In the genomic region with DNA sequence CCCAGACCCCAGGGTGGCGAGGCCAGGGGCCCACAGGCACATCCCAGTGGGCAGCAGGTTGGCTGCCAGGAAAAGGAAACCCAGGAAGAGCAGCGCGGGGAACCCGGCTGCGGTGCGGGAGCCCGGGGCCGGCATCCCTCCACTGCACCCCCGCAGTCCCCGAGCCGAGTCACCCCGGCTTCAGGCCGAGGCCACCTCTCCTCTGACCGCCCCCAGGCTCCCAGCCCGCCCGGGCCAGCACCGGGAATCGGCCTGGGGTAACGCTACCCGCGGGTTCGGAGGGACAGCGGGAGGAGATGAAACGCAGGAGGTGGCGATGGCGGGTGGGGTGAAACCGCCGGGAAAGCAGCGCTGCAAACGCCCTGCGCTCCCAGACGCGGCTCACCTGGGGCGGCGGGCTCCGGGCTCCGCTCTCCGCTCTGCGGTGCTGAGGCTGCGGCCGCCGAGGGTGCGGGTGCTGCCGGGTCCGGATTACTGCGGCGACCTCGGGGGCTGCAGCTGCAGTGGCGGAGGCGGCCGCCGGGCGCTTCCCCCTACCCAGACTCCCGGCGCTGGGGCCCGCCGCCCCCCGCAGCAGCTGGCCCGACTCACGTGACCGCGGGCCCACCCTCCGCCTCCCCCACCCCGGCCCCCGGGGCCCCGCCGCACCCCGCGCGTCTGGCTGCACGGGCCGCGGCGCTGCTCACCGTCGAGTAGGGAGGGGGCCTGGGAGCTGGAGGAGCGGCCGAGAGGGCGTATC, we compare ENCODE assay signal across 8 cellular contexts. TPM values are rescaled to one million over a fixed set of nuclear protein-coding genes. Genes with fewer than 3 reads are reported as not detected.
A peak's percentile ranks its signal among the peaks of the same experiment; 100 is the strongest.
DNase-seq lines count a peak whose midpoint lies in the region; ATAC-seq and TF ChIP-seq lines count a peak whose summit lies in the region.

A gene with protein sequence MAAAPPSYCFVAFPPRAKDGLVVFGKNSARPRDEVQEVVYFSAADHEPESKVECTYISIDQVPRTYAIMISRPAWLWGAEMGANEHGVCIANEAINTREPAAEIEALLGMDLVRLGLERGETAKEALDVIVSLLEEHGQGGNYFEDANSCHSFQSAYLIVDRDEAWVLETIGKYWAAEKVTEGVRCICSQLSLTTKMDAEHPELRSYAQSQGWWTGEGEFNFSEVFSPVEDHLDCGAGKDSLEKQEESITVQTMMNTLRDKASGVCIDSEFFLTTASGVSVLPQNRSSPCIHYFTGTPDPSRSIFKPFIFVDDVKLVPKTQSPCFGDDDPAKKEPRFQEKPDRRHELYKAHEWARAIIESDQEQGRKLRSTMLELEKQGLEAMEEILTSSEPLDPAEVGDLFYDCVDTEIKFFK (minus strand): TSS at position 545 of the 739 bp plus-strand sequence. CDS start 20,734 bp downstream, outside the sequence.

- no TSS peak for BruUV-seq in A673 (replicated peaks; lab: Mats Ljungman, UMichigan)

- CTCF ChIA-PET in A673 (lab: Charles Lee) = interaction anchor here (0.6 kb wide), 1 partner anchor 1033 kb away, joined by 6 read pairs; no protein-coding TSS in a partner anchor

- TF ChIP-seq POLR2A in GM18505 (IDR thresholded peaks at IDR 0.05; ENCODE audit: borderline replicate concordance, extremely low read depth, insufficient read depth, insufficient read length) (peak; percentile 71), heart left ventricle (IDR thresholded peaks at IDR 0.05) (no peak), ovary (IDR thresholded peaks at IDR 0.05) (no peak)

- peak within 1 kb of the TSS; percentile 77 for H3K9ac ChIP-seq in OCI-LY3 (ENCODE audit: low read length)
- H3K9ac ChIP-seq in adipocyte (ENCODE audit: low read length) = peak within 1 kb of the TSS; percentile 96

- H3K27ac ChIP-seq in A673 (ENCODE audit: low read depth, low read length, poor library complexity, severe bottlenecking) (peak within 1 kb of the TSS; percentile 93), OCI-LY3 (ENCODE audit: low read length) (no peak within 1 kb of the TSS), heart left ventricle (peak within 1 kb of the TSS; percentile 43 to 91 (median 80)), ovary (peak within 1 kb of the TSS; percentile 86 to 89)

- H3K4me3 ChIP-seq in A673 (ENCODE audit: low read depth, low read length, poor library complexity, severe bottlenecking) = peak within 1 kb of the TSS; percentile 100
- H3K4me3 ChIP-seq in OCI-LY3 (ENCODE audit: low read length) = peak within 1 kb of the TSS; percentile 95
- peak within 1 kb of the TSS; percentile 92 for H3K4me3 ChIP-seq in adipocyte (ENCODE audit: low read length)
- peak within 1 kb of the TSS; percentile 47 to 97 (median 88) for H3K4me3 ChIP-seq in heart left ventricle
- peak within 1 kb of the TSS; percentile 65 for H3K4me3 ChIP-seq in ovary

- TF ChIP-seq CTCF in A673 (conservative IDR thresholded peaks at IDR 0.05; ENCODE audit: low read depth, low read length) (no peak), OCI-LY3 (IDR thresholded peaks at IDR 0.05; ENCODE audit: low read depth, low read length) (no peak), heart left ventricle (IDR thresholded peaks at IDR 0.05) (no peak), ovary (IDR thresholded peaks at IDR 0.05) (peak in 1 of 3 donors; percentile 18)

- intact Hi-C loops in A673 (cut with micrococcal nuclease; ENCODE audit: unreplicated experiment) = loop anchor here (2.0 kb wide), 1 partner anchor 37 kb away; a partner anchor contains a TSS
- intact Hi-C loops in heart left ventricle (cut with DNase I) = loop anchor here in 1 of 10 donors (5.0 kb wide), 1 partner anchor 38 kb away; a partner anchor contains a TSS
- intact Hi-C loops in ovary (cut with DNase I) = no loop called here

- no peaks in the 10 kb centered on the region for H4K20me1 ChIP-seq in OCI-LY3 (ENCODE audit: insufficient read depth, low read length)

- H3K9me3 ChIP-seq in A673 (ENCODE audit: low read depth, low read length, poor library complexity, severe bottlenecking) (peaks cover 10% of the 10 kb centered on the region), OCI-LY3 (ENCODE audit: insufficient read depth, low read length) (no peaks in the 10 kb centered on the region; the same call in 1 of the 2 replicates), adipocyte (ENCODE audit: control insufficient read depth, low read length) (peaks cover 11% of the 10 kb centered on the region), heart left ventricle (peaks cover 0 to 24% (median 15%) of the 10 kb centered on the region in 12 donors), ovary (no peaks in the 10 kb centered on the region)

- H3K27me3 ChIP-seq in A673 (replicated peaks; ENCODE audit: insufficient read depth, low read depth, low read length, poor library complexity) = no peaks in the 10 kb centered on the region
- H3K27me3 ChIP-seq in OCI-LY3 (ENCODE audit: low read depth, low read length) = no peaks in the 10 kb centered on the region
- no peaks in the 10 kb centered on the region for H3K27me3 ChIP-seq in adipocyte (replicated peaks; ENCODE audit: control insufficient read depth, insufficient read depth, low read length)
- peaks cover 0 to 24% (median 0%) of the 10 kb centered on the region in 9 donors for H3K27me3 ChIP-seq in heart left ventricle
- no peaks in the 10 kb centered on the region for H3K27me3 ChIP-seq in ovary

- POLR2A ChIA-PET in A673 (lab: Charles Lee; ENCODE audit: low non-redundant PET) = interaction anchor here (0.6 kb wide), 1 partner anchor 813 kb away, joined by 15 read pairs; no protein-coding TSS in a partner anchor

- ATAC-seq in GM18505 (IDR thresholded peaks at IDR 0.05; ENCODE audit: unreplicated experiment) = peak; percentile 44
- ATAC-seq in HG02981 (IDR thresholded peaks at IDR 0.05; ENCODE audit: unreplicated experiment) = peak; percentile 41
- peak in 3 of 4 donors; percentile 38 to 75 (median 69) for ATAC-seq in heart left ventricle

- no peaks in the 10 kb centered on the region for H3K36me3 ChIP-seq in A673 (ENCODE audit: insufficient read depth, low read length, poor library complexity, severe bottlenecking)
- no peaks in the 10 kb centered on the region for H3K36me3 ChIP-seq in OCI-LY3 (replicated peaks; ENCODE audit: low read depth, low read length)
- H3K36me3 ChIP-seq in adipocyte (ENCODE audit: control insufficient read depth, insufficient read depth, low read length, severe bottlenecking) = no peaks in the 10 kb centered on the region
- H3K36me3 ChIP-seq in heart left ventricle = no peaks in the 10 kb centered on the region
- H3K36me3 ChIP-seq in ovary = no peaks in the 10 kb centered on the region

- H3K4me1 ChIP-seq in A673 (ENCODE audit: insufficient read depth, low read length, poor library complexity, severe bottlenecking) (peaks cover 16% of the 10 kb centered on the region), OCI-LY3 (ENCODE audit: low read length) (peaks cover 30% of the 10 kb centered on the region), adipocyte (ENCODE audit: control insufficient read depth, insufficient read depth, low read length) (peaks cover 23% of the 10 kb centered on the region), heart left ventricle (peaks cover 0 to 19% (median 3%) of the 10 kb centered on the region in 12 donors), ovary (ENCODE audit: insufficient read depth) (peaks cover 9% of the 10 kb centered on the region)

- peaks cover 12% of the 10 kb centered on the region for H3K79me2 ChIP-seq in OCI-LY3 (ENCODE audit: low read length)

- H3K4me2 ChIP-seq in OCI-LY3 (ENCODE audit: low read length) = peak within 1 kb of the TSS; percentile 78

- DNase-seq in A673 (ENCODE audit: low spot score) = peak; percentile 71
- peak; percentile 77 for DNase-seq in adipocyte (ENCODE audit: low read depth)
- DNase-seq in heart left ventricle = peak; percentile 34 to 64 (median 50)
- peak; percentile 66 to 76 (median 73) for DNase-seq in ovary
- no peak for DNase-seq in T-helper 9 cell

- peak within 1 kb of the TSS; percentile 81 for H2AFZ ChIP-seq in OCI-LY3 (ENCODE audit: low read depth, low read length)

- WGBS in heart left ventricle, 4 donors = 0 to 1% (median 0%) methylated on average over 27 to 79 of the region's 79 CpGs
- 0 to 2% (median 1%) methylated on average over 23 to 79 of the region's 79 CpGs for WGBS in ovary, 3 donors

- TF ChIP-seq EP300 in ovary (IDR thresholded peaks at IDR 0.05) = no peak

RNA-seq across cellular contexts. Expression of the gene that starts here (rescaled TPM):
- 83.9 and 84.3 TPM in 2 replicates for total RNA-seq in A673 (2021)
- 10 to 100 TPM; 17.0 to 40.2 (median 23.9) TPM for total RNA-seq in heart left ventricle
- polyA plus RNA-seq in heart left ventricle = 1 to 10 TPM; 2.7 to 7.1 TPM
- 10 to 100 TPM; 34.0 to 84.0 (median 63.3) TPM for total RNA-seq in ovary
- 10 to 100 TPM; 23.4 to 67.7 TPM for polyA plus RNA-seq in ovary
